In the genomic region with DNA sequence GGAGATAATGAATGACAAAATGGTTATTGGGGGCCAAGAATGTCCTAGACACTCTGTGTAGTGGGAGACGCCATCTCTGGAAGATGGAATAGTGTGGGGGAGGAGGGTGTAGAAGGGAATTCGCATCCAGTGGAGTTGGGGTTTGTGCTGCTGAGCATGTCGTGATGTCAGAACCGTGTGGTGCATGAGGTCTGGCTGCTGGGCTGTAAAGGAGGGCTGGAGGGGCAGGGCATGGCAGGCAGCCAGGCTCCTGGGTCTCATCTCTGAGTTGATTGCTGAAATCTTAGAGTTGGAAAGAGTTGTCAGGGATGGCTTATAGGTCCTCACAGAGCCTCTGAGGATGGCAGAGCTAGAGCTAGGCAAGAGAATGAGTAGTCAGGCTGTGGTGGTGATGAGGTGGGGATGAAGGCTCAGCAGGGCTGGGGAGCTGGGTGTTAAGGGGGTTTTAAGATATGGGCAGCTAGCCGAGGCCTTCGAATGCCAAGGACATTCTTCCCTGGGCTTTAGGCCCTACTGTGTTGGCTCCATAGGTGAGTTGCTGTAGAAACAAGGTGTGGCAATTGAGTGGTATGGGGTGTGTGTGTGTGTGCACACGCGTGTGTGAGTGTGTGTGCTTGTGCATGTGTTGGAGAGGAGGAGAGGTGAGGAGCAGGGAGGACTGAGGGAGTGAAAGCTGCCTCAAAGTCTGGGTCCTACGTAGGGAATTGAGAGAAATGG, we compare ENCODE assay signal across 10 cellular contexts. TPM values are rescaled to one million over a fixed set of nuclear protein-coding genes. Genes with fewer than 3 reads are reported as not detected.
A peak's percentile ranks its signal among the peaks of the same experiment; 100 is the strongest.
DNase-seq lines count a peak whose midpoint lies in the region; ATAC-seq and TF ChIP-seq lines count a peak whose summit lies in the region.
"Had no signal": no experiment of that assay in that cellular context is flagged by ENCODE, and none has a peak within 500 bp of the region (broad histone marks: within the 10 kb centered on the region; RNA-seq: fewer than 3 reads in every experiment).

No MANE protein-coding gene starts in this region.

- no peak overlapping the region for H3K4me3 ChIP-seq in right atrium auricular region
- no peak overlapping the region for H3K4me3 ChIP-seq in testis
- H3K4me3 ChIP-seq in OCI-LY7 (ENCODE audit: low read depth, low read length, poor library complexity, severe bottlenecking), result no peak overlapping the region
- H3K4me3 ChIP-seq: pancreas had no signal

- H3K36me3 Mint-ChIP-seq in activated T-cell treated with anti-CD3 and anti-CD28 coated beads, Interleukin-2, amount 50 U/mL, for 4 hours (ENCODE audit: insufficient read depth), result peaks cover 4% of the 10 kb centered on the region

- CTCF ChIA-PET in OCI-LY7 (lab: Charles Lee; ENCODE audit: unreplicated experiment), result no interaction called here

- H3K79me2 ChIP-seq in OCI-LY7 (ENCODE audit: insufficient read depth, low read depth, low read length), result no peaks in the 10 kb centered on the region

- no peaks in the 10 kb centered on the region for H3K9me2 ChIP-seq in OCI-LY7 (ENCODE audit: insufficient read depth, low read length)

- WGBS in testis, 2 donors, result 64 to 71% methylated on average over 9 of the region's 9 CpGs

- peak; percentile 27 for DNase-seq in activated effector memory CD4-positive, alpha-beta T cell treated with anti-CD3 and anti-CD28 coated beads, Interleukin-2, amount 50 U/mL, for 16 hours
- no peak for DNase-seq in activated effector memory CD4-positive, alpha-beta T cell treated with Interleukin-2 at 50 U/mL for 16 hours
- peak; percentile 47 for DNase-seq in NCI-H69 (lab: John Stamatoyannopoulos, UW)
- peak; percentile 40 for DNase-seq in right atrium auricular region (ENCODE audit: low spot score)
- DNase-seq in testis, result peak; percentile 12
- no peak for DNase-seq in middle frontal gyrus (ENCODE audit: extremely low spot score, low spot score)
- no peak for DNase-seq in activated T-cell treated with anti-CD3 and anti-CD28 coated beads, Interleukin-2, amount 50 U/mL, for 4 hours
- no peak for DNase-seq in OCI-LY7 (ENCODE audit: low spot score)
- DNase-seq: pancreas had no signal

- H3K4me1 ChIP-seq in right atrium auricular region (peaks cover 0 to 40% of the 10 kb centered on the region in 2 donors), testis (peaks cover 16% of the 10 kb centered on the region), OCI-LY7 (ENCODE audit: insufficient read depth, low read length, poor library complexity, severe bottlenecking) (no peaks in the 10 kb centered on the region)

- H3K4me3 Mint-ChIP-seq in activated T-cell treated with anti-CD3 and anti-CD28 coated beads, Interleukin-2, amount 50 U/mL, for 4 hours, result no peak overlapping the region

- POLR2A ChIA-PET in OCI-LY7 (lab: Charles Lee), result interaction anchor here (0.5 kb wide), 1 partner anchor 50 kb away, joined by 3 read pairs; no protein-coding TSS in a partner anchor

- TF ChIP-seq CTCF in right atrium auricular region (IDR thresholded peaks at IDR 0.05) (no peak), testis (IDR thresholded peaks at IDR 0.05) (no peak), OCI-LY7 (conservative IDR thresholded peaks at IDR 0.05; ENCODE audit: low read length) (no peak)

- no TSS peak for BruUV-seq in OCI-LY7 (replicated peaks; lab: Mats Ljungman, UMichigan)

- ATAC-seq in activated T-cell treated with anti-CD3 and anti-CD28 coated beads, Interleukin-2, amount 50 U/mL, for 4 hours, result no peak
- ATAC-seq: pancreas had no signal

- no peaks in the 10 kb centered on the region for H3K9me3 Mint-ChIP-seq in activated T-cell treated with anti-CD3 and anti-CD28 coated beads, Interleukin-2, amount 50 U/mL, for 4 hours

- peaks cover 7% of the 10 kb centered on the region for H3K27me3 Mint-ChIP-seq in activated T-cell treated with anti-CD3 and anti-CD28 coated beads, Interleukin-2, amount 50 U/mL, for 4 hours (ENCODE audit: low read depth)

- H3K27me3 ChIP-seq in right atrium auricular region (no peaks in the 10 kb centered on the region), testis (no peaks in the 10 kb centered on the region)
- H3K27me3 ChIP-seq: pancreas had no signal

- intact Hi-C loops in testis (cut with DNase I; ENCODE audit: low total_unique reads) (no loop called here), OCI-LY7 (cut with micrococcal nuclease; ENCODE audit: unreplicated experiment) (no loop called here)

- H3K36me3 ChIP-seq in right atrium auricular region (no peaks in the 10 kb centered on the region), testis (ENCODE audit: low read depth, missing control alignments) (no peaks in the 10 kb centered on the region), OCI-LY7 (ENCODE audit: insufficient read depth, low read length) (peaks cover 29% of the 10 kb centered on the region)

- H3K4me2 ChIP-seq in OCI-LY7 (ENCODE audit: low read length), result no peak overlapping the region

- no peaks in the 10 kb centered on the region for H4K20me1 ChIP-seq in OCI-LY7 (ENCODE audit: insufficient read depth, low read length)

- H3K4me1 Mint-ChIP-seq in activated T-cell treated with anti-CD3 and anti-CD28 coated beads, Interleukin-2, amount 50 U/mL, for 4 hours (ENCODE audit: low read depth), result peaks cover 10% of the 10 kb centered on the region

- TF ChIP-seq POLR2A in testis (IDR thresholded peaks at IDR 0.05), result no peak

- H2AFZ ChIP-seq in OCI-LY7 (ENCODE audit: low read length), result no peak overlapping the region

- H3K9me3 ChIP-seq in right atrium auricular region (no peaks in the 10 kb centered on the region), testis (no peaks in the 10 kb centered on the region), OCI-LY7 (ENCODE audit: low read length) (no peaks in the 10 kb centered on the region)
- H3K9me3 ChIP-seq: pancreas had no signal

- H3K27ac ChIP-seq in right atrium auricular region (peak overlapping the region; percentile 86 to 87), testis (no peak overlapping the region), OCI-LY7 (ENCODE audit: low read depth, low read length, poor library complexity, severe bottlenecking) (no peak overlapping the region)
- H3K27ac ChIP-seq: pancreas had no signal

RNA-seq across cellular contexts. Expression of gene PPFIA4, which starts 1.9 kb away (rescaled TPM):
- total RNA-seq in right atrium auricular region (10 to 100 TPM; 16.3 to 19.2 TPM), testis (10 to 100 TPM; 27.2 to 33.1 TPM), OCI-LY7 (2022) (0.55 and 2.7 TPM in 2 replicates)
- 6.6 TPM for polyA plus RNA-seq in testis (ENCODE audit: insufficient read depth, low read depth, low replicate concordance)
- total RNA-seq in activated T-cell treated with anti-CD3 and anti-CD28 coated beads, Interleukin-2, amount 50 U/mL, for 4 hours, result 1 to 10 TPM in 1 of 3 donors, under 1 TPM in 2; 0.37 to 1.2 (median 0.82) TPM
- total RNA-seq in OCI-LY7 (2014; rRNA removed; shearing (Covaris generic)), result 0.03 and 0.93 TPM in 2 replicates

RNA-seq across cellular contexts. Expression of gene TMEM183A, which starts 21.1 kb away (rescaled TPM):
- total RNA-seq in right atrium auricular region, result 10 to 100 TPM; 29.6 to 39.1 TPM
- 100 to 1,000 TPM; 129 to 135 TPM for total RNA-seq in testis
- polyA plus RNA-seq in testis (ENCODE audit: insufficient read depth, low read depth, low replicate concordance), result 114 TPM
- 10 to 100 TPM; 82.3 to 85.8 (median 85.6) TPM for total RNA-seq in activated T-cell treated with anti-CD3 and anti-CD28 coated beads, Interleukin-2, amount 50 U/mL, for 4 hours
- 92.4 and 99.3 TPM in 2 replicates for total RNA-seq in OCI-LY7 (2014; rRNA removed; shearing (Covaris generic))
- 75.5 and 83.9 TPM in 2 replicates for total RNA-seq in OCI-LY7 (2022)

RNA-seq across cellular contexts. Expression of gene MYOG, which starts 57.6 kb away (rescaled TPM):
- not detected for total RNA-seq in right atrium auricular region
- under 1 TPM; 0.25 to 0.47 TPM for total RNA-seq in testis
- 1.2 TPM for polyA plus RNA-seq in testis (ENCODE audit: insufficient read depth, low read depth, low replicate concordance)
- total RNA-seq in activated T-cell treated with anti-CD3 and anti-CD28 coated beads, Interleukin-2, amount 50 U/mL, for 4 hours, result not detected
- not detected in 2 replicates for total RNA-seq in OCI-LY7 (2014; rRNA removed; shearing (Covaris generic))
- total RNA-seq in OCI-LY7 (2022), result not detected in 2 replicates
- total RNA-seq: fibroblast of villous mesenchyme, pancreas had no signal

Comparison
In these comparisons a context has a peak if more than half of its experiments do, and no peak if none do; other contexts are left out.
1. DNase-seq: peak in activated effector memory CD4-positive, alpha-beta T cell treated with anti-CD3 and anti-CD28 coated beads, Interleukin-2, amount 50 U/mL, for 16 hours (single experiment), NCI-H69 (single experiment), right atrium auricular region (single experiment) and testis (single experiment); none in activated effector memory CD4-positive, alpha-beta T cell treated with Interleukin-2 at 50 U/mL for 16 hours (single experiment), middle frontal gyrus (single experiment), activated T-cell treated with anti-CD3 and anti-CD28 coated beads, Interleukin-2, amount 50 U/mL, for 4 hours (single experiment) and OCI-LY7 (single experiment).
2. H3K27ac ChIP-seq: peak in right atrium auricular region (2 of 2); none in testis (0 of 2) and OCI-LY7 (single experiment).
3. RNA of gene PPFIA4, which starts 1.9 kb away (total RNA-seq): 27.2 to 33.1 TPM in testis and 16.3 to 19.2 TPM in right atrium auricular region; 0.03 to 2.7 TPM in OCI-LY7 and 0.37 to 1.2 TPM in activated T-cell treated with anti-CD3 and anti-CD28 coated beads, Interleukin-2, amount 50 U/mL, for 4 hours; every median in the first group is over 4 times any median in the second.